In the genomic region with DNA sequence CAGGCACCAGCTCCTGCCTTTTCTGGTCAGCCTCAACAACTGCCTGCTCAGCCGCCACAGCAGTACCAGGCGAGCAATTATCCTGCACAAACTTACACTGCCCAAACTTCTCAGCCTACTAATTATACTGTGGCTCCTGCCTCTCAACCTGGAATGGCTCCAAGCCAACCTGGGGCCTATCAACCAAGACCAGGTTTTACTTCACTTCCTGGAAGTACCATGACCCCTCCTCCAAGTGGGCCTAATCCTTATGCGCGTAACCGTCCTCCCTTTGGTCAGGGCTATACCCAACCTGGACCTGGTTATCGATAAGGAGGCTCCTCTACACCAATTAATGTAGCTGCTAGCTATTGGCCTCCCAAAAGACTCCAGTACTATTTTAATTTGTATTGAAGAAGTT, we compare ENCODE assay signal across 25 cellular contexts.
"Had no signal": no experiment of that assay in that cellular context is flagged by ENCODE, and none has a peak within 500 bp of the region (broad histone marks: within the 10 kb centered on the region; RNA-seq: fewer than 3 reads in every experiment).

No MANE protein-coding gene starts in this region.

- H3K27me3 ChIP-seq: brain microvascular endothelial cell, uterus had no signal

- H3K27ac ChIP-seq: brain microvascular endothelial cell, uterus, VCaP had no signal

- H3K4me1 ChIP-seq: uterus had no signal

- DNase-seq: activated CD4-positive, alpha-beta T cell treated with anti-CD3 and anti-CD28 coated beads for 48 hours; activated CD4-positive, alpha-beta T cell treated with anti-CD3 and anti-CD28 coated beads, Interleukin-2, amount 50 U/mL, for 48 hours; activated CD8-positive, alpha-beta memory T cell treated with anti-CD3 and anti-CD28 coated beads for 24 hours; activated effector memory CD4-positive, alpha-beta T cell treated with anti-CD3 and anti-CD28 coated beads, Interleukin-2, amount 50 U/mL, for 16 hours; activated naive CD4-positive, alpha-beta T cell treated with anti-CD3 and anti-CD28 coated beads, Interleukin-2, amount 10 ng/mL, durations not matched to agents 7 days and 5 days; activated naive CD8-positive, alpha-beta T cell treated with anti-CD3 and anti-CD28 coated beads, Interleukin-2, amount 10 ng/mL, durations not matched to agents 7 days and 5 days; brain microvascular endothelial cell; cortex of kidney; effector memory CD8-positive, alpha-beta T cell; head of caudate nucleus; hippocampal formation; left cardiac atrium; midbrain; natural killer cell; small intestine; stimulated activated CD4-positive, alpha-beta T cell treated with anti-CD3 and anti-CD28 coated beads, Interleukin-4, amount 100 ng/mL, for 24 hours; stimulated activated naive CD8-positive, alpha-beta T cell treated with anti-CD3 and anti-CD28 coated beads, Interleukin-15, amount 100 ng/mL, for 72 hours; substantia nigra; uterus had no signal

- H3K27ac Mint-ChIP-seq: activated naive CD4-positive, alpha-beta T cell treated with anti-CD3 and anti-CD28 coated beads, Interleukin-2, amount 10 ng/mL, durations not matched to agents 7 days and 5 days; activated naive CD8-positive, alpha-beta T cell treated with anti-CD3 and anti-CD28 coated beads, Interleukin-2, amount 10 ng/mL, durations not matched to agents 7 days and 5 days; natural killer cell; stimulated activated effector memory CD8-positive, alpha-beta T cell treated with anti-CD3 and anti-CD28 coated beads, Interleukin-12 subunit alpha, Interleukin-12 subunit beta, amount 100 ng/mL, for 72 hours; T-helper 2 cell treated with Interferon-gamma antibody and Interleukin-4, amounts not matched to agents 5 μg/mL and 100 μg/mL, for 36 hours; type B pancreatic cell had no signal

- H3K4me3 ChIP-seq: uterus had no signal

- H3K9me3 ChIP-seq: uterus had no signal

- H3K4me3 Mint-ChIP-seq: activated naive CD4-positive, alpha-beta T cell treated with anti-CD3 and anti-CD28 coated beads, Interleukin-2, amount 10 ng/mL, durations not matched to agents 7 days and 5 days; activated naive CD8-positive, alpha-beta T cell treated with anti-CD3 and anti-CD28 coated beads, Interleukin-2, amount 10 ng/mL, durations not matched to agents 7 days and 5 days; effector memory CD8-positive, alpha-beta T cell; natural killer cell; stimulated activated effector memory CD8-positive, alpha-beta T cell treated with anti-CD3 and anti-CD28 coated beads, Interleukin-12 subunit alpha, Interleukin-12 subunit beta, amount 100 ng/mL, for 72 hours; stimulated activated naive CD8-positive, alpha-beta T cell treated with anti-CD3 and anti-CD28 coated beads, Interleukin-15, amount 100 ng/mL, for 72 hours; T-helper 2 cell treated with Interferon-gamma antibody and Interleukin-4, amounts not matched to agents 5 μg/mL and 100 μg/mL, for 36 hours; type B pancreatic cell had no signal

- H3K9me3 Mint-ChIP-seq: activated naive CD4-positive, alpha-beta T cell treated with anti-CD3 and anti-CD28 coated beads, Interleukin-2, amount 10 ng/mL, durations not matched to agents 7 days and 5 days; activated naive CD8-positive, alpha-beta T cell treated with anti-CD3 and anti-CD28 coated beads, Interleukin-2, amount 10 ng/mL, durations not matched to agents 7 days and 5 days; effector memory CD8-positive, alpha-beta T cell; natural killer cell; stimulated activated effector memory CD8-positive, alpha-beta T cell treated with anti-CD3 and anti-CD28 coated beads, Interleukin-12 subunit alpha, Interleukin-12 subunit beta, amount 100 ng/mL, for 72 hours; stimulated activated naive CD8-positive, alpha-beta T cell treated with anti-CD3 and anti-CD28 coated beads, Interleukin-15, amount 100 ng/mL, for 72 hours; T-helper 2 cell treated with Interferon-gamma antibody and Interleukin-4, amounts not matched to agents 5 μg/mL and 100 μg/mL, for 36 hours; type B pancreatic cell had no signal

- ATAC-seq: activated CD4-positive, CD25-positive, alpha-beta regulatory T cell treated with anti-CD3 and anti-CD28 coated beads, Interleukin-2, amount 50 U/mL, for 24 hours; effector memory CD8-positive, alpha-beta T cell; left cardiac atrium; natural killer cell; sciatic nerve; stimulated activated effector memory CD8-positive, alpha-beta T cell treated with anti-CD3 and anti-CD28 coated beads, Interleukin-12 subunit alpha, Interleukin-12 subunit beta, amount 100 ng/mL, for 72 hours; stimulated activated naive CD8-positive, alpha-beta T cell treated with anti-CD3 and anti-CD28 coated beads, Interleukin-15, amount 100 ng/mL, for 72 hours had no signal

- H3K36me3 ChIP-seq: uterus had no signal

- H3K27me3 Mint-ChIP-seq: activated naive CD4-positive, alpha-beta T cell treated with anti-CD3 and anti-CD28 coated beads, Interleukin-2, amount 10 ng/mL, durations not matched to agents 7 days and 5 days; activated naive CD8-positive, alpha-beta T cell treated with anti-CD3 and anti-CD28 coated beads, Interleukin-2, amount 10 ng/mL, durations not matched to agents 7 days and 5 days; effector memory CD8-positive, alpha-beta T cell; stimulated activated naive CD8-positive, alpha-beta T cell treated with anti-CD3 and anti-CD28 coated beads, Interleukin-15, amount 100 ng/mL, for 72 hours; type B pancreatic cell had no signal

- H3K4me1 Mint-ChIP-seq: activated naive CD4-positive, alpha-beta T cell treated with anti-CD3 and anti-CD28 coated beads, Interleukin-2, amount 10 ng/mL, durations not matched to agents 7 days and 5 days; activated naive CD8-positive, alpha-beta T cell treated with anti-CD3 and anti-CD28 coated beads, Interleukin-2, amount 10 ng/mL, durations not matched to agents 7 days and 5 days; natural killer cell; stimulated activated naive CD8-positive, alpha-beta T cell treated with anti-CD3 and anti-CD28 coated beads, Interleukin-15, amount 100 ng/mL, for 72 hours had no signal
